6 cellular contexts compared by ENCODE assay signal in genomic region chr11:65557280-65558001, GRCh38. TPM values are rescaled to one million over a fixed set of nuclear protein-coding genes. Genes with fewer than 3 reads are reported as not detected.
A peak's percentile ranks its signal among the peaks of the same experiment; 100 is the strongest.
DNase-seq lines count a peak whose midpoint lies in the region; ATAC-seq and TF ChIP-seq lines count a peak whose summit lies in the region.

No MANE protein-coding gene starts in this region.

- peak overlapping the region; percentile 76 for H3K27ac ChIP-seq in 22Rv1

- no peak for ATAC-seq in WTC11
- no peak for ATAC-seq in GM18870 (IDR thresholded peaks at IDR 0.05; ENCODE audit: unreplicated experiment)

- H3K4me1 Mint-ChIP-seq in WTC11: peaks cover 54% of the 10 kb centered on the region

- no peak overlapping the region for H3K27ac Mint-ChIP-seq in WTC11

- DNase-seq in WTC11 (ENCODE audit: low spot score): no peak
- peak; percentile 36 for DNase-seq in iPS-NIHi11 (ENCODE audit: low spot score)
- no peak for DNase-seq in NCI-H1105 treated with DMSO at 0.1 percent for 48 hours (lab: John Stamatoyannopoulos, UW)
- no peak for DNase-seq in NCI-H510A treated with DMSO at 0.1 percent for 48 hours (lab: John Stamatoyannopoulos, UW)

- H3K4me3 Mint-ChIP-seq in WTC11: peak overlapping the region; percentile 69

- H3K9me3 Mint-ChIP-seq in WTC11: no peaks in the 10 kb centered on the region

- POLR2A ChIA-PET in WTC11 (lab: Charles Lee): interaction anchor here (0.8 kb wide), 1 partner anchor 59 kb away, joined by 3 read pairs; the partner anchor contains the start of gene MALAT1

- TF ChIP-seq CTCF in 22Rv1 (IDR thresholded peaks at IDR 0.05): no peak
- no peak for TF ChIP-seq CTCF in WTC11 (IDR thresholded peaks at IDR 0.05)

- H3K27me3 Mint-ChIP-seq in WTC11 (ENCODE audit: low read depth): peaks cover 61% of the 10 kb centered on the region

- CTCF ChIA-PET in WTC11 (lab: Charles Lee): interaction anchor here (0.8 to 1.7 kb wide), 6 partner anchors 13 to 37 kb away, joined by 3 to 20 read pairs (median 4); partner anchors contain the start of gene ZNRD2

- H3K36me3 Mint-ChIP-seq in WTC11: no peaks in the 10 kb centered on the region

TF ChIP-seq in WTC11, 78 proteins besides CTCF, POLR2A, EP300 and RAD21:
- TF ChIP-seq FOXP1 (CRISPR knock-in tag; IDR thresholded peaks at IDR 0.05; ENCODE audit: borderline replicate concordance) (0 out of 2 replicates have a peak, but pooled peaks have one; percentile 38), ZNF263 (CRISPR knock-in tag; IDR thresholded peaks at IDR 0.05; ENCODE audit: low read depth) (no peak), SP1 (CRISPR knock-in tag; conservative IDR thresholded peaks at IDR 0.05) (peak; percentile 29; the same call in 1 of the 2 replicates), TP53 (CRISPR knock-in tag; IDR thresholded peaks at IDR 0.05) (no peak), SOX15 (CRISPR knock-in tag; IDR thresholded peaks at IDR 0.05) (no peak)
TF ChIP-seq in WTC11: peak in this region for 2.

RNA-seq across cellular contexts. Expression of gene LTBP3, which starts 0.7 kb away (rescaled TPM):
- total RNA-seq in WTC11 (2021): 15.9 to 23.6 TPM (median 20.7 TPM) in 3 replicates

RNA-seq across cellular contexts. Expression of gene ZNRD2, which starts 12.8 kb away (rescaled TPM):
- total RNA-seq in WTC11 (2021): 54.8 to 70.9 TPM (median 55.7 TPM) in 3 replicates

RNA-seq across cellular contexts. Expression of gene FAM89B, which starts 14.9 kb away (rescaled TPM):
- total RNA-seq in WTC11 (2021): 13.3 to 17.5 TPM (median 16.7 TPM) in 3 replicates

RNA-seq across cellular contexts. Expression of gene EHBP1L1, which starts 18.4 kb away (rescaled TPM):
- total RNA-seq in WTC11 (2021): 11.8 to 13.7 TPM (median 12.6 TPM) in 3 replicates

RNA-seq across cellular contexts. Expression of gene SCYL1, which starts 32.6 kb away (rescaled TPM):
- total RNA-seq in WTC11 (2021): 69.6 to 76.8 TPM (median 73.0 TPM) in 3 replicates
